In genomic region chr2:44494006-44494405, GRCh38 we compare ENCODE assay signal across 35 cellular contexts.
DNase-seq lines count a peak whose midpoint lies in the region; TF ChIP-seq lines count a peak whose summit lies in the region.
"Had no signal": no experiment of that assay in that cellular context is flagged by ENCODE, and none has a peak within 500 bp of the region (broad histone marks: within the 10 kb centered on the region; RNA-seq: fewer than 3 reads in every experiment).

No MANE protein-coding gene starts in this region.

- no peak for TF ChIP-seq RAD21 in neural cell (conservative IDR thresholded peaks at IDR 0.05)

- POLR2A ChIA-PET in PC-9 (lab: Charles Lee; ENCODE audit: unreplicated experiment) = no interaction called here

- H3K4me3 Mint-ChIP-seq in neural progenitor cell = no peak overlapping the region
- H3K4me3 Mint-ChIP-seq: B cell; CD14-positive monocyte; CD4-positive, alpha-beta memory T cell; CD4-positive, alpha-beta T cell; CD4-positive, CD25-positive, alpha-beta regulatory T cell; CD8-positive, alpha-beta memory T cell; CD8-positive, alpha-beta T cell had no signal

- H3K4me3 ChIP-seq in PC-9 (no peak overlapping the region), adipocyte (ENCODE audit: low read length) (no peak overlapping the region), neural cell (ENCODE audit: low read length) (no peak overlapping the region), neural progenitor cell (no peak overlapping the region), HAP-1 (no peak overlapping the region)
- H3K4me3 ChIP-seq: A549; BLaER1; BLaER1 treated with 17β-estradiol and CSF1 and Interleukin-3, amounts not matched to agents 10 nM and 100 nM had no signal

- H3K4me2 ChIP-seq in PC-9 = peak overlapping the region; percentile 29
- no peak overlapping the region for H3K4me2 ChIP-seq in neural cell (ENCODE audit: low read length)
- H3K4me2 ChIP-seq in neural progenitor cell = no peak overlapping the region
- H3K4me2 ChIP-seq: A549; BLaER1; BLaER1 treated with 17β-estradiol and CSF1 and Interleukin-3, amounts not matched to agents 10 nM and 100 nM had no signal

- no peaks in the 10 kb centered on the region for H3K79me2 ChIP-seq in PC-9 (ENCODE audit: low read depth)
- H3K79me2 ChIP-seq in neural cell (replicated peaks; ENCODE audit: insufficient read depth, low read length) = no peaks in the 10 kb centered on the region
- H3K79me2 ChIP-seq in neural progenitor cell (ENCODE audit: low read depth) = no peaks in the 10 kb centered on the region

- H4K20me1 ChIP-seq in PC-9 (ENCODE audit: insufficient read depth) (no peaks in the 10 kb centered on the region), neural cell (ENCODE audit: insufficient read depth) (no peaks in the 10 kb centered on the region), neural progenitor cell (ENCODE audit: low read depth) (no peaks in the 10 kb centered on the region)
- H4K20me1 ChIP-seq: BLaER1; BLaER1 treated with 17β-estradiol and CSF1 and Interleukin-3, amounts not matched to agents 10 nM and 100 nM had no signal

- TF ChIP-seq CTCF in PC-9 (conservative IDR thresholded peaks at IDR 0.05) = no peak
- TF ChIP-seq CTCF in neural cell (IDR thresholded peaks at IDR 0.05; ENCODE audit: poor library complexity, severe bottlenecking) = no peak
- no peak for TF ChIP-seq CTCF in neural progenitor cell (IDR thresholded peaks at IDR 0.05)
- TF ChIP-seq CTCF in GM13976 (IDR thresholded peaks at IDR 0.05; ENCODE audit: borderline replicate concordance, control extremely low read depth, extremely low read depth, insufficient read depth, missing control alignments) = no peak

- H3F3A ChIP-seq in PC-9 (ENCODE audit: insufficient read depth, low read depth) = peaks cover 10% of the 10 kb centered on the region
- H3F3A ChIP-seq in neural cell (ENCODE audit: insufficient read depth, low read length, poor library complexity, severe bottlenecking) = no peaks in the 10 kb centered on the region
- H3F3A ChIP-seq in neural progenitor cell (ENCODE audit: low read depth) = peaks cover 2% of the 10 kb centered on the region

- peak; percentile 91 for TF ChIP-seq EP300 in neural cell (conservative IDR thresholded peaks at IDR 0.05; ENCODE audit: poor library complexity, severe bottlenecking)

- BruUV-seq in PC-9 (replicated peaks; lab: Mats Ljungman, UMichigan) = no TSS peak

- no peak overlapping the region for H3K9ac ChIP-seq in adipocyte (ENCODE audit: low read length)
- H3K9ac ChIP-seq in neural cell (ENCODE audit: low read length) = no peak overlapping the region
- H3K9ac ChIP-seq in neural progenitor cell = no peak overlapping the region
- H3K9ac ChIP-seq: BLaER1; BLaER1 treated with 17β-estradiol and CSF1 and Interleukin-3, amounts not matched to agents 10 nM and 100 nM had no signal

- no peak overlapping the region for H3K27ac Mint-ChIP-seq in neural progenitor cell
- H3K27ac Mint-ChIP-seq: B cell; CD14-positive monocyte; CD4-positive, alpha-beta T cell; CD4-positive, CD25-positive, alpha-beta regulatory T cell; CD8-positive, alpha-beta T cell had no signal

- CTCF ChIA-PET in PC-9 (lab: Charles Lee) = no interaction called here

- no peaks in the 10 kb centered on the region for H3K9me2 ChIP-seq in PC-9 (ENCODE audit: insufficient read depth)
- no peaks in the 10 kb centered on the region for H3K9me2 ChIP-seq in neural cell (ENCODE audit: insufficient read depth, low read length)

- H3K4me1 Mint-ChIP-seq in neural progenitor cell = no peaks in the 10 kb centered on the region
- H3K4me1 Mint-ChIP-seq: B cell; CD14-positive monocyte; CD4-positive, alpha-beta memory T cell; CD8-positive, alpha-beta memory T cell had no signal

- H3K4me1 ChIP-seq in PC-9 (replicated peaks; ENCODE audit: insufficient read depth) = peaks cover 37% of the 10 kb centered on the region
- no peaks in the 10 kb centered on the region for H3K4me1 ChIP-seq in adipocyte (ENCODE audit: control insufficient read depth, insufficient read depth, low read length)
- peaks cover 24% of the 10 kb centered on the region for H3K4me1 ChIP-seq in neural progenitor cell
- no peaks in the 10 kb centered on the region for H3K4me1 ChIP-seq in HAP-1
- H3K4me1 ChIP-seq: A549; BLaER1; BLaER1 treated with 17β-estradiol and CSF1 and Interleukin-3, amounts not matched to agents 10 nM and 100 nM; Caco-2 had no signal

- H3K27me3 Mint-ChIP-seq in neural progenitor cell (ENCODE audit: insufficient read depth, low read depth) = no peaks in the 10 kb centered on the region
- H3K27me3 Mint-ChIP-seq: B cell; CD4-positive, alpha-beta memory T cell; CD4-positive, alpha-beta T cell; CD4-positive, CD25-positive, alpha-beta regulatory T cell; CD8-positive, alpha-beta memory T cell had no signal

- H2AFZ ChIP-seq in PC-9 = no peak overlapping the region
- no peak overlapping the region for H2AFZ ChIP-seq in neural cell (ENCODE audit: low read depth, low read length)
- no peak overlapping the region for H2AFZ ChIP-seq in neural progenitor cell (replicated peaks)

- intact Hi-C loops in PC-9 (cut with micrococcal nuclease; ENCODE audit: unreplicated experiment) = no loop called here

- DNase-seq in PC-9 (no peak), adipocyte (ENCODE audit: low read depth) (peak; percentile 8), neural progenitor cell (ENCODE audit: low spot score) (no peak), HAP-1 (ENCODE audit: low spot score in 2 of 2) (no peak), SHP77 (lab: John Stamatoyannopoulos, UW) (no peak), AG08395 (ENCODE audit: low spot score) (no peak), GM13976 (ENCODE audit: low spot score) (no peak)
- DNase-seq: 8988T; ACHN; AML-193; BE2C; C1 segment of cervical spinal cord; Caco-2; Calu3; CD4-positive, alpha-beta memory T cell; CD4-positive, alpha-beta T cell; CD4-positive, CD25-positive, alpha-beta regulatory T cell; CD8-positive, alpha-beta memory T cell; CD8-positive, alpha-beta T cell; COR-L47; DMS 273 treated with DMSO at 0.1 percent for 48 hours; DMS153; DMS53; DMS79; DMS79 treated with DMSO at 0.1 percent for 48 hours; DND-41; EL had no signal

- in situ Hi-C loops in HAP-1 (cut with MboI; ENCODE audit: low sequenced_read_pairs) = no loop called here
- in situ Hi-C loops in GM13976 (cut with MboI; ENCODE audit: low sequenced_read_pairs, unreplicated experiment) = no loop called here

- H3K36me3 Mint-ChIP-seq in neural progenitor cell = no peaks in the 10 kb centered on the region
- H3K36me3 Mint-ChIP-seq: CD8-positive, alpha-beta T cell had no signal

- H3K9me3 Mint-ChIP-seq in neural progenitor cell = no peaks in the 10 kb centered on the region
- H3K9me3 Mint-ChIP-seq: CD4-positive, alpha-beta memory T cell; CD4-positive, alpha-beta T cell; CD4-positive, CD25-positive, alpha-beta regulatory T cell; CD8-positive, alpha-beta memory T cell; CD8-positive, alpha-beta T cell had no signal

- H3K27me3 ChIP-seq in PC-9 (ENCODE audit: insufficient read depth, low read depth) = no peaks in the 10 kb centered on the region
- no peaks in the 10 kb centered on the region for H3K27me3 ChIP-seq in adipocyte (replicated peaks; ENCODE audit: control insufficient read depth, insufficient read depth, low read length)
- H3K27me3 ChIP-seq in neural cell (ENCODE audit: insufficient read depth, low read depth, low read length) = peaks cover 4% of the 10 kb centered on the region
- H3K27me3 ChIP-seq in neural progenitor cell = no peaks in the 10 kb centered on the region
- no peaks in the 10 kb centered on the region for H3K27me3 ChIP-seq in HAP-1 (ENCODE audit: low read depth)
- H3K27me3 ChIP-seq: BE2C; BLaER1; BLaER1 treated with 17β-estradiol and CSF1 and Interleukin-3, amounts not matched to agents 10 nM and 100 nM had no signal

- H3K27ac ChIP-seq in PC-9 (peak overlapping the region; percentile 58), neural cell (ENCODE audit: low read length) (no peak overlapping the region), neural progenitor cell (peak overlapping the region; percentile 18)
- H3K27ac ChIP-seq: 22Rv1; A549; BLaER1; BLaER1 treated with 17β-estradiol and CSF1 and Interleukin-3, amounts not matched to agents 10 nM and 100 nM; C4-2B had no signal

- H3K36me3 ChIP-seq in PC-9 (ENCODE audit: low read depth) = no peaks in the 10 kb centered on the region
- H3K36me3 ChIP-seq in adipocyte (ENCODE audit: control insufficient read depth, insufficient read depth, low read length, severe bottlenecking) = no peaks in the 10 kb centered on the region
- H3K36me3 ChIP-seq in neural cell (ENCODE audit: insufficient read depth, low read length) = no peaks in the 10 kb centered on the region
- H3K36me3 ChIP-seq in neural progenitor cell = no peaks in the 10 kb centered on the region
- H3K36me3 ChIP-seq in HAP-1 (replicated peaks) = no peaks in the 10 kb centered on the region
- H3K36me3 ChIP-seq: BE2C; BLaER1; BLaER1 treated with 17β-estradiol and CSF1 and Interleukin-3, amounts not matched to agents 10 nM and 100 nM had no signal

- no peaks in the 10 kb centered on the region for H3K9me3 ChIP-seq in PC-9 (ENCODE audit: insufficient read depth, low read depth)
- H3K9me3 ChIP-seq in adipocyte (ENCODE audit: control insufficient read depth, low read length) = no peaks in the 10 kb centered on the region
- H3K9me3 ChIP-seq in neural cell (ENCODE audit: low read length) = no peaks in the 10 kb centered on the region
- no peaks in the 10 kb centered on the region for H3K9me3 ChIP-seq in neural progenitor cell (ENCODE audit: low read depth)
- no peaks in the 10 kb centered on the region for H3K9me3 ChIP-seq in HAP-1
- H3K9me3 ChIP-seq: A549; BE2C; BLaER1; BLaER1 treated with 17β-estradiol and CSF1 and Interleukin-3, amounts not matched to agents 10 nM and 100 nM; Caco-2 had no signal

TF ChIP-seq in neural cell, 6 proteins besides CTCF, POLR2A, EP300 and RAD21:
- no peak for TF ChIP-seq SMC3 (conservative IDR thresholded peaks at IDR 0.05; ENCODE audit: poor library complexity)
- TF ChIP-seq POLR2AphosphoS5 (IDR thresholded peaks at IDR 0.05) = peak; percentile 92
